Comparison of ENCODE assay signal across 1 cellular context in the genomic region with DNA sequence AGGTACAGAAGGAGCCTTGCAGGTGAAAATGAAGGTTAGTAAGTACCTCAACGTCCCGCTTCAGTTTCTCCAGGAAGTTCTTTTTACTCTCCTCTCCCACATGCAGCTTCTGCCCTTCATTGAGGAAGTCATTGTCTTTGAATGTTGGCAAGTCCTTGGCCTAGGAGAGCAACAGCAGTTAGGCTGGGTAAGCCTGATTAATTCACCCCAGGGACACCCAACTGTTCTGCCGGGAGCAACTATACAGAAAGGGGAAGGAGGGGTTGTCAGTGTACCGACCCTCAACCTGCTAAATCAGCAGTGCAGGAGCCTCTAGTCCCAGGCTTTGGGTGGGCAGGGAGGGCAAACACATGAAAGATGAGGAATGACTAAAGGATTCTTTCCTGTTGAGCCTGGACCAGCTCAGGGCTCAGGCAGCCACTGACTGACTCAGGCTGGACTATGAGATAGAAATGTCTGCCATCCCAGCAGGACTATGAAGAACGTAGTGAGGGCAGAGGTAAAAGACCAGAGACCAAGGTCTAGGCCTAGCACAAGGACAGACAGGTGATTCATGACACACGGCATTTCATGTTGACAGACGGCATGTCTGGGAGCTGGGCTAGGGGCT.
TF ChIP-seq lines count a peak whose summit lies in the region.

No MANE protein-coding gene starts in this region.

TF ChIP-seq in IMR-90, 13 proteins besides CTCF, POLR2A, EP300 and RAD21:
- no peak for TF ChIP-seq CEBPB (IDR thresholded peaks at IDR 0.05; ENCODE audit: low read depth, low read length)
- TF ChIP-seq SMC3 (IDR thresholded peaks at IDR 0.05; ENCODE audit: low read depth, low read length): no peak
- no peak for TF ChIP-seq MXI1 (IDR thresholded peaks at IDR 0.05; ENCODE audit: borderline replicate concordance, low read depth, low read length)
- no peak for TF ChIP-seq BHLHE40 (IDR thresholded peaks at IDR 0.05; ENCODE audit: low read depth, low read length)
- TF ChIP-seq FOS (IDR thresholded peaks at IDR 0.05; ENCODE audit: low read depth, low read length): no peak
- no peak for TF ChIP-seq MAZ (IDR thresholded peaks at IDR 0.05; ENCODE audit: borderline replicate concordance, low read depth, low read length)
- TF ChIP-seq USF2 (IDR thresholded peaks at IDR 0.05; ENCODE audit: low read depth, low read length): no peak
- TF ChIP-seq ELK1 (IDR thresholded peaks at IDR 0.05; ENCODE audit: borderline replicate concordance, low read depth, low read length): no peak
- TF ChIP-seq RFX5 (IDR thresholded peaks at IDR 0.05; ENCODE audit: low read depth, low read length): no peak
- no peak for TF ChIP-seq NFE2L2 (IDR thresholded peaks at IDR 0.05; ENCODE audit: low read depth, low read length)
- no peak for TF ChIP-seq MAFK (IDR thresholded peaks at IDR 0.05; ENCODE audit: low read depth, low read length)
